In the genomic region with DNA sequence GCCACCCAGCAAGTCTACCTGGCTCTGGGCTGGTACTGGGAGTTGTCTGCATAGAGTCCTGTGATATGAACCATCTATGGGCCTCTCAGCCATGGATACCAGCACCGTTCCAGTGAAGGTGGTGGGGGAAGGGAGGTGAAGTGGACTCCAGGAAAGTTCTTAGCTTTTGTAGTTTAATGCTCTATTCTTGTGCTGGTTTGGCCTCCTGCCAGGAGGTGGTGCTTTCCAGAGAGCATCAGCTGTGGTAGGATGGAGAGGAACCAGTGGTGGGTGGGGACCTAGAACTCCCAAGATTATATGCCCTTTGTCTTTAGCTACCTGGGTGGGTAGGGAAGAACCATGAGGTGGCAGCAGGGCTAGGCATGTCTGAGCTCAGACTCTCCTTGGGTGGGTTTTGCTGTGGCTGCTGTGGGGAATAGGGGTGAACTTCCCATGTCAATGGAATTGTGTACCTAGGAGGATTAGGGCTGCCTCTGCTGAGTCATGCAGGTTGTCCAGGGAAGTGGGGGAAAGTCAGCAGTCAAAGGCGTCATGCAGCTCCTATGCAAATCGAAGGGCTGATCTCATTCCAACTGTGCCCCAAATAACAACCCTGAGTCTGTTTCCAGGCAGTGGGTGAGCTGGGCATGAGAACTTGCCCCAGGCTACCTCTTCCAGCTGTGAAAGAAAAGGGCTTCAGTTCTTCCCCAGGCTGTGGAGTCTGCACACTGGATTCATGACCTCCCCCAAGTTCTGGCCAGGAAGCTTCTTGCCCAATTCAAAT, we compare ENCODE assay signal across 17 cellular contexts. TPM values are rescaled to one million over a fixed set of nuclear protein-coding genes. Genes with fewer than 3 reads are reported as not detected.
"Had no signal": no experiment of that assay in that cellular context is flagged by ENCODE, and none has a peak within 500 bp of the region (broad histone marks: within the 10 kb centered on the region; RNA-seq: fewer than 3 reads in every experiment).

No MANE protein-coding gene starts in this region.

- ATAC-seq: activated T-helper 17 cell treated with anti-CD3 and anti-CD28 coated beads, Interleukin-2, amount 50 U/mL, for 72 hours; effector memory CD8-positive, alpha-beta T cell; naive thymus-derived CD4-positive, alpha-beta T cell; stimulated activated memory B cell treated with anti-CD40 and anti-IgM and Interleukin-4, amounts not matched to agents 10 μg/mL and 1 μg/mL and 100 μg/mL, for 72 hours had no signal

- H3K27ac ChIP-seq: adrenal gland, tibial nerve had no signal

- DNase-seq: activated B cell treated with CpG ODN at 0.5 μM for 24 hours; activated CD4-positive, alpha-beta T cell treated with anti-CD3 and anti-CD28 coated beads, Interleukin-2, amount 50 U/mL, for 1 hour; activated naive CD4-positive, alpha-beta T cell treated with anti-CD3 and anti-CD28 coated beads for 36 hours; activated T-cell treated with anti-CD3 and anti-CD28 coated beads for 4 hours; adrenal gland; effector memory CD8-positive, alpha-beta T cell; esophagus squamous epithelium; foreskin fibroblast; head of caudate nucleus; naive thymus-derived CD4-positive, alpha-beta T cell had no signal

- H3K4me1 ChIP-seq: adrenal gland, tibial nerve had no signal

- H3K4me3 ChIP-seq: adrenal gland, tibial nerve had no signal

- H3K27me3 ChIP-seq: adrenal gland, esophagus squamous epithelium, tibial nerve had no signal

- H3K9me3 ChIP-seq: adrenal gland had no signal

- H3K36me3 ChIP-seq: adrenal gland, esophagus squamous epithelium, tibial nerve had no signal

RNA-seq across cellular contexts. Expression of a gene that starts 14.3 kb away (rescaled TPM):
- total RNA-seq: lung microvascular endothelial cell, tibial nerve had no signal

RNA-seq across cellular contexts. Expression of a gene that starts 19.2 kb away (rescaled TPM):
- total RNA-seq: activated B cell treated with CpG ODN at 0.5 μM for 24 hours; activated CD8-positive, alpha-beta memory T cell treated with anti-CD3 and anti-CD28 coated beads for 36 hours; activated T-helper 17 cell treated with anti-CD3 and anti-CD28 coated beads, Interleukin-2, amount 50 U/mL, for 72 hours; lung microvascular endothelial cell; mononuclear cell; T-helper 1 cell treated with Interleukin-12 subunit alpha and Interleukin-12 subunit beta and Interleukin-4 antibody, amounts not matched to agents 30 ng/mL and 1 ng/mL, for 36 hours had no signal
- polyA plus RNA-seq: naive thymus-derived CD4-positive, alpha-beta T cell had no signal

RNA-seq across cellular contexts. Expression of a gene that starts 38.8 kb away (rescaled TPM):
- total RNA-seq: lung microvascular endothelial cell had no signal
